Comparison of ENCODE assay signal across 8 cellular contexts in genomic region chr19:2061093-2061935, GRCh38. TPM values are rescaled to one million over a fixed set of nuclear protein-coding genes. Genes with fewer than 3 reads are reported as not detected.
DNase-seq lines count a peak whose midpoint lies in the region; ATAC-seq and TF ChIP-seq lines count a peak whose summit lies in the region.

No MANE protein-coding gene starts in this region.

- TF ChIP-seq CTCF in CD14-positive monocyte (IDR thresholded peaks at IDR 0.05) (no peak), liver (IDR thresholded peaks at IDR 0.05; ENCODE audit: low read depth, low read length, missing input control) (no peak)

- peaks cover 10 to 35% (median 22%) of the 10 kb centered on the region in 4 donors for H3K4me1 ChIP-seq in liver (ENCODE audit: control insufficient read depth in 4 of 4, insufficient read depth in 4 of 4, low read length in 3 of 4)

- peak overlapping the region; percentile 82 to 90 for H3K4me3 Mint-ChIP-seq in CD14-positive monocyte

- peak; percentile 85 for ATAC-seq in GM19395 (IDR thresholded peaks at IDR 0.05; ENCODE audit: unreplicated experiment)
- ATAC-seq in HG03558 (IDR thresholded peaks at IDR 0.05; ENCODE audit: extremely low read depth, unreplicated experiment): peak; percentile 57

- H3K9me3 ChIP-seq in liver (ENCODE audit: control insufficient read depth in 4 of 4, low read length in 3 of 4): no peaks in the 10 kb centered on the region

- peaks cover 29% of the 10 kb centered on the region for H3K4me1 Mint-ChIP-seq in CD14-positive monocyte

- peak overlapping the region; percentile 85 to 86 for H3K9ac ChIP-seq in liver (ENCODE audit: low read depth in 1 of 2, low read length in 2 of 2)

- DNase-seq in CD14-positive monocyte (ENCODE audit: low spot score) (peak; percentile 98), NCI-H748 treated with DMSO at 0.1 percent for 48 hours (lab: John Stamatoyannopoulos, UW) (peak; percentile 93), dermis microvascular lymphatic vessel endothelial cell (ENCODE audit: low read depth in 2 of 2) (peak; percentile 93 to 98)
- DNase-seq in activated CD4-positive, alpha-beta T cell treated with anti-CD3 and anti-CD28 coated beads, Interleukin-2, amount 50 U/mL, for 4 hours: peak; percentile 99
- peak; percentile 99 for DNase-seq in stimulated activated CD4-positive, alpha-beta T cell treated with anti-CD3 and anti-CD28 coated beads, Interleukin-4, amount 100 ng/mL, for 1 hour

- peak; percentile 6 to 39 for TF ChIP-seq RAD21 in liver (IDR thresholded peaks at IDR 0.05)

- peak overlapping the region; percentile 94 to 98 (median 96) for H3K27ac Mint-ChIP-seq in CD14-positive monocyte

- H3K27me3 ChIP-seq in liver (ENCODE audit: control insufficient read depth in 4 of 4, insufficient read depth in 4 of 4, low read length in 3 of 4): no peaks in the 10 kb centered on the region

- H3K9me3 Mint-ChIP-seq in CD14-positive monocyte: no peaks in the 10 kb centered on the region

- no peaks in the 10 kb centered on the region for H3K36me3 Mint-ChIP-seq in CD14-positive monocyte

- peaks cover 0 to 1% (median 0%) of the 10 kb centered on the region in 3 donors for H3K27me3 Mint-ChIP-seq in CD14-positive monocyte (ENCODE audit: low read depth in 3 of 3)

- under 1% methylated on average over 83 of the region's 83 CpGs for WGBS in liver

- no peaks in the 10 kb centered on the region for H3K36me3 ChIP-seq in liver (ENCODE audit: control insufficient read depth in 4 of 4, insufficient read depth in 3 of 4, low read depth in 1 of 4, low read length in 3 of 4)

- intact Hi-C loops in CD14-positive monocyte (cut with micrococcal nuclease): loop anchor here (1.0 to 5.0 kb wide), 2 partner anchors 35 to 36 kb away; partner anchors contain the start of genes IZUMO4 (in 2 of the 2) and MOB3A (in 2 of the 2)

- H3K27ac ChIP-seq in liver (ENCODE audit: low read depth in 1 of 2, low read length in 2 of 2): peak overlapping the region; percentile 89 to 99

- peak overlapping the region; percentile 73 to 78 (median 74) for H3K4me3 ChIP-seq in liver (ENCODE audit: low read depth in 1 of 3, low read length in 3 of 3)

TF ChIP-seq in liver, 16 proteins besides CTCF, POLR2A, EP300 and RAD21:
- TF ChIP-seq MAX (IDR thresholded peaks at IDR 0.05) (peak; percentile 91), GABPA (IDR thresholded peaks at IDR 0.05 in 1 of 2, conservative IDR thresholded peaks at IDR 0.05 in 1 of 2) (no peak), HNF4G (IDR thresholded peaks at IDR 0.05) (no peak), FOXA2 (IDR thresholded peaks at IDR 0.05) (no peak), FOXA1 (IDR thresholded peaks at IDR 0.05) (no peak), EGR1 (IDR thresholded peaks at IDR 0.05; ENCODE audit: low read depth in 2 of 2) (no peak), HNF4A (conservative IDR thresholded peaks at IDR 0.05) (peak; percentile 17 to 63), RXRA (IDR thresholded peaks at IDR 0.05) (peak in 1 of 2 donors; percentile 38), SP1 (IDR thresholded peaks at IDR 0.05) (peak; percentile 75), NR2F2 (IDR thresholded peaks at IDR 0.05) (peak; percentile 33), TAF1 (conservative IDR thresholded peaks at IDR 0.05) (peak; percentile 58), REST (IDR thresholded peaks at IDR 0.05) (peak; percentile 92)

RNA-seq across cellular contexts. Expression of gene MKNK2, which starts 10.3 kb away (rescaled TPM):
- 10 to 100 TPM; 16.9 to 21.8 TPM for polyA plus RNA-seq in CD14-positive monocyte
- total RNA-seq in dermis microvascular lymphatic vessel endothelial cell: 105 and 109 TPM in 2 replicates
- 100 to 1,000 TPM in 1 of 2 donors, 10 to 100 TPM in 1; 49.5 to 105 TPM for total RNA-seq in liver
- 10 to 100 TPM; 24.7 to 43.3 TPM for polyA plus RNA-seq in liver

RNA-seq across cellular contexts. Expression of gene MOB3A, which starts 34.8 kb away (rescaled TPM):
- 10 to 100 TPM; 60.5 to 96.3 TPM for polyA plus RNA-seq in CD14-positive monocyte
- 14.8 and 22.8 TPM in 2 replicates for total RNA-seq in dermis microvascular lymphatic vessel endothelial cell
- total RNA-seq in liver: 1 to 10 TPM; 7.9 to 8.7 TPM
- polyA plus RNA-seq in liver: 1 to 10 TPM; 3.4 to 5.2 TPM

RNA-seq across cellular contexts. Expression of gene IZUMO4, which starts 35.4 kb away (rescaled TPM):
- polyA plus RNA-seq in CD14-positive monocyte: under 1 TPM; 0.41 to 0.80 TPM
- total RNA-seq in dermis microvascular lymphatic vessel endothelial cell: 0.76 and 0.77 TPM in 2 replicates
- 1 to 10 TPM; 1.2 TPM for total RNA-seq in liver
- 1 to 10 TPM; 1.3 to 1.4 TPM for polyA plus RNA-seq in liver

RNA-seq across cellular contexts. Expression of gene BTBD2, which starts 45.8 kb away (rescaled TPM):
- polyA plus RNA-seq in CD14-positive monocyte: 1 to 10 TPM; 2.8 to 3.3 TPM
- total RNA-seq in dermis microvascular lymphatic vessel endothelial cell: 32.5 and 52.0 TPM in 2 replicates
- total RNA-seq in liver: 10 to 100 TPM; 19.5 to 20.9 TPM
- 10 to 100 TPM in 1 of 2 donors, 1 to 10 TPM in 1; 7.4 to 25.1 TPM for polyA plus RNA-seq in liver

Comparison
In these comparisons a context has a peak if more than half of its experiments do, and no peak if none do; other contexts are left out.
1. Peak in every context shown above with its lines: DNase-seq, ATAC-seq, H3K4me3 ChIP-seq and H3K27ac ChIP-seq.